8 cellular contexts compared by ENCODE assay signal in the genomic region with DNA sequence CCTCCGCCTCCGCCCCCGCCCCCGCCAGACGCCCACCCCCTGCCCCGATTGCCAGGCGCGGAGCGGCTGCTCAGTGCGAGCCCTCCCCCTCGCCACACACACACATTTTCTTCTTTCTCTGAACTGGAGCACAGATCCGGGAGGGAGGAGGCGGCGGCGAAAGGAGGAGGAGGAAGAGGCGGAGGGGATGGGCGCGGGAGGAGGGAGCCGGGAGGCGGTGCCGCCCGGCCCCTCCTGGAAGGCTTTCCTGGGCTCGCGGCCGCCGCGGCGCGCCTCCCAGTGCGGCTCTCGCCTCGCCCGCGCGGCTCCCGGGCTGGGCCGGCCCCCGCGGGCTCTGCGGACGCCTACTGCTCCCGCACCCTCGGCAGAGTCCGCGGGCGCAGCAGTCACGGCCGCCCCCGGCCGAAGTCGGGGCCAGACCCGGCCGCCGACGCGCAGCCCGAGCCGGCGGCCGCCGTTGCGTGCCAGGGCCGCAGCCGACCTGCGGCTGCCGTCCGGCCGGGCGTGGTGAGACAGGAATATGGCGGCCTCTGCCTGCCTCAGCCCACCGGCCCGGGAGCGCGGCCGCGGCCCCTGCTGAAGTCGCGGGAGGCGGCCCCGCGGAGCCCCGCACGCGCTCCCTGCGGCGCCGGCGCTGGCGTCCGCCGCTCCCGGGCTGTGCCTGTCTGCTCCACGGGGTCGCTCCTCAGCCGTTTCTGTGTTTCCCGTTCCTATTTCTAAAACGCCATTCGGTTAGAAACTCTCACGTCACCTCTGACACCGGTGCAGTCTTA. TPM values are rescaled to one million over a fixed set of nuclear protein-coding genes. Genes with fewer than 3 reads are reported as not detected.
DNase-seq lines count a peak whose midpoint lies in the region; ATAC-seq and TF ChIP-seq lines count a peak whose summit lies in the region.

No MANE protein-coding gene starts in this region.

- ATAC-seq in GM21717 (IDR thresholded peaks at IDR 0.05; ENCODE audit: unreplicated experiment): no peak

- DNase-seq in GF-D8 (lab: John Stamatoyannopoulos, UW) (peak; percentile 88), NCI-H1417 treated with DMSO at 0.1 percent for 48 hours (lab: John Stamatoyannopoulos, UW) (peak; percentile 70), adrenal gland (peak; percentile 92 to 96 (median 95)), cardiac septum (ENCODE audit: low spot score) (peak; percentile 96), osteocyte (ENCODE audit: extremely low spot score, unreplicated experiment) (peak; percentile 96), testis (peak; percentile 95)

- peak overlapping the region; percentile 94 for H3K4me3 Mint-ChIP-seq in T-helper 1 cell treated with Interleukin-12 subunit alpha and Interleukin-12 subunit beta and Interleukin-4 antibody, amounts not matched to agents 30 μg/mL and 1 μg/mL, for 36 hours
- peak overlapping the region; percentile 90 for H3K4me3 Mint-ChIP-seq in osteocyte (ENCODE audit: unreplicated experiment)

- H3K9me3 ChIP-seq in adrenal gland (replicated peaks in 1 of 3): no peaks in the 10 kb centered on the region
- H3K9me3 ChIP-seq in testis: no peaks in the 10 kb centered on the region

- H3K36me3 Mint-ChIP-seq in T-helper 1 cell treated with Interleukin-12 subunit alpha and Interleukin-12 subunit beta and Interleukin-4 antibody, amounts not matched to agents 30 μg/mL and 1 μg/mL, for 36 hours (ENCODE audit: low read depth): no peaks in the 10 kb centered on the region
- no peaks in the 10 kb centered on the region for H3K36me3 Mint-ChIP-seq in osteocyte (ENCODE audit: unreplicated experiment)

- peak overlapping the region; percentile 67 to 99 (median 95) for H3K27ac ChIP-seq in adrenal gland
- H3K27ac ChIP-seq in testis: peak overlapping the region; percentile 80 to 97

- no peaks in the 10 kb centered on the region for H3K27me3 Mint-ChIP-seq in T-helper 1 cell treated with Interleukin-12 subunit alpha and Interleukin-12 subunit beta and Interleukin-4 antibody, amounts not matched to agents 30 μg/mL and 1 μg/mL, for 36 hours (ENCODE audit: low read depth)
- no peaks in the 10 kb centered on the region for H3K27me3 Mint-ChIP-seq in osteocyte (ENCODE audit: unreplicated experiment)

- H3K4me3 ChIP-seq in adrenal gland: peak overlapping the region in 3 of 4 donors; percentile 15 to 96 (median 51)
- peak overlapping the region; percentile 62 to 85 for H3K4me3 ChIP-seq in testis

- H3K4me1 Mint-ChIP-seq in T-helper 1 cell treated with Interleukin-12 subunit alpha and Interleukin-12 subunit beta and Interleukin-4 antibody, amounts not matched to agents 30 μg/mL and 1 μg/mL, for 36 hours (ENCODE audit: low read depth): peaks cover 55% of the 10 kb centered on the region
- H3K4me1 Mint-ChIP-seq in osteocyte (ENCODE audit: unreplicated experiment): peaks cover 41% of the 10 kb centered on the region

- H3K4me1 ChIP-seq in adrenal gland (replicated peaks in 1 of 2): peaks cover 10 to 40% of the 10 kb centered on the region in 2 donors
- peaks cover 8% of the 10 kb centered on the region for H3K4me1 ChIP-seq in testis

- H3K36me3 ChIP-seq in adrenal gland (replicated peaks in 1 of 2): no peaks in the 10 kb centered on the region
- H3K36me3 ChIP-seq in testis (ENCODE audit: low read depth, missing control alignments): no peaks in the 10 kb centered on the region

- H3K27me3 ChIP-seq in adrenal gland (no peaks in the 10 kb centered on the region), testis (no peaks in the 10 kb centered on the region)

- WGBS in adrenal gland, 4 donors: 0 to 4% (median 1%) methylated on average over 4 to 100 of the region's 100 CpGs
- WGBS in testis, 2 donors: 0 to 1% methylated on average over 7 to 97 of the region's 100 CpGs

- H3K9me3 Mint-ChIP-seq in T-helper 1 cell treated with Interleukin-12 subunit alpha and Interleukin-12 subunit beta and Interleukin-4 antibody, amounts not matched to agents 30 μg/mL and 1 μg/mL, for 36 hours: no peaks in the 10 kb centered on the region
- no peaks in the 10 kb centered on the region for H3K9me3 Mint-ChIP-seq in osteocyte (ENCODE audit: unreplicated experiment)

- peak in 1 of 6 experiments; percentile 13 for TF ChIP-seq CTCF in adrenal gland (IDR thresholded peaks at IDR 0.05)
- TF ChIP-seq CTCF in osteocyte (IDR thresholded peaks at IDR 0.05): no peak
- peak in 1 of 3 experiments; percentile 6 for TF ChIP-seq CTCF in testis (IDR thresholded peaks at IDR 0.05)

- peak overlapping the region; percentile 96 for H3K27ac Mint-ChIP-seq in T-helper 1 cell treated with Interleukin-12 subunit alpha and Interleukin-12 subunit beta and Interleukin-4 antibody, amounts not matched to agents 30 μg/mL and 1 μg/mL, for 36 hours
- H3K27ac Mint-ChIP-seq in osteocyte (ENCODE audit: unreplicated experiment): peak overlapping the region; percentile 96

- intact Hi-C loops in adrenal gland (cut with DNase I): loop anchor here (5.0 to 10.0 kb wide), 5 partner anchors 47 to 577 kb away; no protein-coding TSS in a partner anchor
- intact Hi-C loops in cardiac septum (cut with DNase I): loop anchor here (2.0 to 10.0 kb wide), 5 partner anchors 55 to 855 kb away; a partner anchor contains a TSS
- intact Hi-C loops in testis (cut with DNase I; ENCODE audit: low total_unique reads): no loop called here

- TF ChIP-seq POLR2A in adrenal gland (IDR thresholded peaks at IDR 0.05): peak; percentile 93 to 95
- peak; percentile 12 for TF ChIP-seq POLR2A in testis (IDR thresholded peaks at IDR 0.05)

RNA-seq across cellular contexts. Expression of a gene that starts 0.4 kb away (rescaled TPM):
- total RNA-seq in adrenal gland (10 to 100 TPM; 36.3 to 71.7 (median 51.6) TPM), cardiac septum (14.8 TPM), osteocyte (65.9 and 71.2 TPM in 2 replicates), testis (10 to 100 TPM; 39.4 to 42.9 TPM)
- polyA plus RNA-seq in adrenal gland (10 to 100 TPM; 15.8 to 44.2 (median 24.6) TPM), testis (ENCODE audit: insufficient read depth, low read depth, low replicate concordance) (23.5 TPM)
